In the genomic region with DNA sequence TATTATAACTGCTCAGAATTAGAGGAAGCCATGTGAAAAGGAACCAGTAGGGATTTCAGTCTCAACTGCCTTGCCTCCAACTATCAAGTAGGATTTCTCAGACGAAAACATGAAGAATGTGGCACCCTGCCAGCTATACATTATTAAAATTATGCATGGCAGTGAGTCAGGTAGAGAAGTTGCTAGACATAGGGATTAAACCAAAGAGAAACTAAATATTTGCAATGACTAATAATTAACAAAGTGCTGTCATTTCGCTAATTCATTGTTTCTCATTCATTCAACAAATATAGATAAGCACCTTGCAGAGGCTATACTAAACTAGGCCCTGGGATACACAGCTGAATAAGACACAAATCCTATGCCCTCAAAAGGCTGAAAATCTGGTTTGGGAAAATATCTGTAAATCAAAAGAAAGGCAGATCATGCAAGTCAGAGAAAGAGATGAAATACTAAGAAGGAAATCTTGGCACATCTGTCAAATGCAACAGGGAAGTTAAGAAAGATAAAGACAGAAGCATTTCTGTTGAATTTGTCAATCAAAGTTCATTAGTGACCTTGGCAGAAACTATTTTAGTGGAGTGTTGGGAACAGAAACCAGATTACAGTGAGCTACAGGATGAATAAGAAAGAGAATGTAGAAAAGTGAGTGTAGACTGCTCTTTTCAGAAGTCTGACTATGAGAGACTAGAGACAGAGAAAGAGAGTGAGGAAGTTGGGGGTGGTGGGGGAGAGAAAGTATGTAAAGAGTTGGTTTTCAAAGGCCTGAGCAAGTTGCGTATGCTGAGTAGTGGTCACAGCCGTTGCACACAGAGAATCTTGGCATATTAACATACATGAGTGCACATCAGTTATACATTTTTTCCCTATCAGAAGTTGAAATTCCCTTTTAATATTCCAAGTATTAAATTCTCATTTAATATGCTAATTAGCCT, we compare ENCODE assay signal across 19 cellular contexts. TPM values are rescaled to one million over a fixed set of nuclear protein-coding genes. Genes with fewer than 3 reads are reported as not detected.
DNase-seq lines count a peak whose midpoint lies in the region; ATAC-seq and TF ChIP-seq lines count a peak whose summit lies in the region.
"Had no signal": no experiment of that assay in that cellular context is flagged by ENCODE, and none has a peak within 500 bp of the region (broad histone marks: within the 10 kb centered on the region; RNA-seq: fewer than 3 reads in every experiment).

No MANE protein-coding gene starts in this region.

- no peak overlapping the region for H3K27ac ChIP-seq in RWPE2 (ENCODE audit: poor library complexity, severe bottlenecking)
- H3K27ac ChIP-seq in mesendoderm (ENCODE audit: low read depth, low read length), result peak overlapping the region; percentile 8
- H3K27ac ChIP-seq: C4-2B, right lobe of liver had no signal

- no peaks in the 10 kb centered on the region for H3K9me3 ChIP-seq in Caco-2
- no peaks in the 10 kb centered on the region for H3K9me3 ChIP-seq in RWPE2 (ENCODE audit: severe bottlenecking)
- H3K9me3 ChIP-seq: right lobe of liver had no signal

- no peak overlapping the region for H3K4me3 ChIP-seq in Caco-2 (ENCODE audit: low read depth, low read length)
- no peak overlapping the region for H3K4me3 ChIP-seq in RWPE2 (ENCODE audit: severe bottlenecking)
- no peak overlapping the region for H3K4me3 ChIP-seq in mesendoderm (ENCODE audit: low read length)
- H3K4me3 ChIP-seq: right lobe of liver had no signal

- no peak for TF ChIP-seq CTCF in Caco-2 (IDR thresholded peaks at IDR 0.05; ENCODE audit: insufficient read depth in 1 of 2, low read depth in 1 of 2, low read length in 1 of 2, severe bottlenecking in 1 of 2, unreplicated experiment in 1 of 2)
- no peak for TF ChIP-seq CTCF in GM20000 (IDR thresholded peaks at IDR 0.05; ENCODE audit: extremely low read depth, missing control alignments)
- no peak for TF ChIP-seq CTCF in RWPE2 (IDR thresholded peaks at IDR 0.05; ENCODE audit: poor library complexity, severe bottlenecking)

- no peak overlapping the region for H4K8ac ChIP-seq in mesendoderm (ENCODE audit: low read depth, low read length)

- intact Hi-C loops in Caco-2 (cut with micrococcal nuclease; ENCODE audit: unreplicated experiment), result no loop called here
- intact Hi-C loops in left colon (cut with DNase I, micrococcal nuclease), result no loop called here

- H3K9ac ChIP-seq in mesendoderm (ENCODE audit: low read length), result no peak overlapping the region

- POLR2A ChIA-PET in Caco-2 (lab: Charles Lee), result no interaction called here

- peaks cover 8% of the 10 kb centered on the region; the same call in 1 of the 2 replicates for H3K4me1 ChIP-seq in Caco-2
- peaks cover 6% of the 10 kb centered on the region for H3K4me1 ChIP-seq in RWPE2 (ENCODE audit: insufficient read depth, poor library complexity, severe bottlenecking)
- H3K4me1 ChIP-seq in mesendoderm (ENCODE audit: control insufficient read depth, low read depth, low read length), result peaks cover 2% of the 10 kb centered on the region

- H3K9me3 Mint-ChIP-seq in Caco-2 (ENCODE audit: unreplicated experiment), result no peaks in the 10 kb centered on the region
- H3K9me3 Mint-ChIP-seq: activated T-cell treated with anti-CD3 and anti-CD28 coated beads, Interleukin-2, amount 50 U/mL, for 4 hours; effector memory CD8-positive, alpha-beta T cell; memory B cell; neural crest cell; T-helper 2 cell treated with Interferon-gamma antibody and Interleukin-4, amounts not matched to agents 5 μg/mL and 100 μg/mL, for 36 hours had no signal

- ATAC-seq in RWPE2 (ENCODE audit: low read depth) (peak; percentile 64), left colon (no peak), GM21619 (IDR thresholded peaks at IDR 0.05; ENCODE audit: unreplicated experiment) (no peak)
- ATAC-seq: effector memory CD8-positive, alpha-beta T cell; HCT116 had no signal

- no peak overlapping the region for H3K4me3 Mint-ChIP-seq in Caco-2 (ENCODE audit: unreplicated experiment)
- H3K4me3 Mint-ChIP-seq: activated T-cell treated with anti-CD3 and anti-CD28 coated beads, Interleukin-2, amount 50 U/mL, for 4 hours; effector memory CD8-positive, alpha-beta T cell; memory B cell; neural crest cell; T-helper 2 cell treated with Interferon-gamma antibody and Interleukin-4, amounts not matched to agents 5 μg/mL and 100 μg/mL, for 36 hours had no signal

- H3K56ac ChIP-seq in mesendoderm (ENCODE audit: low read length), result no peak overlapping the region

- no peaks in the 10 kb centered on the region for H3K27me3 Mint-ChIP-seq in Caco-2 (ENCODE audit: insufficient read depth, unreplicated experiment)

- H3K79me1 ChIP-seq in mesendoderm (ENCODE audit: low read length), result no peaks in the 10 kb centered on the region

- H2BK5ac ChIP-seq in mesendoderm (ENCODE audit: low read length), result no peak overlapping the region

- no peaks in the 10 kb centered on the region for H3K36me3 Mint-ChIP-seq in Caco-2 (ENCODE audit: insufficient read depth, unreplicated experiment)
- H3K36me3 Mint-ChIP-seq: memory B cell had no signal

- H3K18ac ChIP-seq in mesendoderm (ENCODE audit: low read length), result no peak overlapping the region

- peaks cover 8% of the 10 kb centered on the region for H3K4me1 Mint-ChIP-seq in Caco-2 (ENCODE audit: low read depth, unreplicated experiment)
- H3K4me1 Mint-ChIP-seq: neural crest cell had no signal

- no peak overlapping the region for H3K4ac ChIP-seq in mesendoderm (ENCODE audit: low read depth, low read length)

- no peak overlapping the region for H2BK15ac ChIP-seq in mesendoderm (replicated peaks; ENCODE audit: low read depth)

- no CpG with 5 or more reads among the region's 4 CpGs for WGBS in mesendoderm (ENCODE audit: extremely low coverage, insufficient coverage, low lambda C conversion rate)

- CTCF ChIA-PET in Caco-2 (lab: Charles Lee), result no interaction called here

- H3K27ac Mint-ChIP-seq in Caco-2 (ENCODE audit: unreplicated experiment), result peak overlapping the region; percentile 2
- H3K27ac Mint-ChIP-seq: effector memory CD8-positive, alpha-beta T cell; memory B cell; T-helper 2 cell treated with Interferon-gamma antibody and Interleukin-4, amounts not matched to agents 5 μg/mL and 100 μg/mL, for 36 hours had no signal

- H4K5ac ChIP-seq in mesendoderm (ENCODE audit: low read length), result no peak overlapping the region

- H3K23ac ChIP-seq in mesendoderm (ENCODE audit: low read length), result no peak overlapping the region

- DNase-seq in Caco-2 (no peak), GM20000 (ENCODE audit: low spot score) (peak; percentile 22), RWPE2 (ENCODE audit: low spot score) (no peak), mesendoderm (peak; percentile 20), left colon (no peak), NCI-H524 treated with DMSO at 0.1 percent for 48 hours (lab: John Stamatoyannopoulos, UW) (no peak)
- DNase-seq: activated T-cell treated with anti-CD3 and anti-CD28 coated beads, Interleukin-2, amount 50 U/mL, for 4 hours; effector memory CD8-positive, alpha-beta T cell; foreskin melanocyte; NCI-H1092; NK-92 treated with Interleukin-12 subunit alpha and Interleukin-12 subunit beta, amount 100 ng/mL, for 24 hours; right lobe of liver; stimulated activated CD4-positive, alpha-beta T cell treated with anti-CD3 and anti-CD28 coated beads, Interleukin-2, amount 100 ng/mL, for 24 hours had no signal

- H3K4me2 ChIP-seq in mesendoderm (ENCODE audit: low read length), result no peak overlapping the region

- no peak overlapping the region for H2AK5ac ChIP-seq in mesendoderm (ENCODE audit: low read length)

- H3K27me3 ChIP-seq in Caco-2 (replicated peaks; ENCODE audit: control insufficient read depth, insufficient read depth, low read length) (no peaks in the 10 kb centered on the region), RWPE2 (ENCODE audit: insufficient read depth, poor library complexity, severe bottlenecking) (no peaks in the 10 kb centered on the region), mesendoderm (ENCODE audit: insufficient read depth, low read length, poor library complexity) (no peaks in the 10 kb centered on the region)
- H3K27me3 ChIP-seq: right lobe of liver had no signal

- H3K36me3 ChIP-seq in Caco-2 (ENCODE audit: control insufficient read depth, insufficient read depth, low read length) (no peaks in the 10 kb centered on the region), RWPE2 (ENCODE audit: low read depth) (no peaks in the 10 kb centered on the region), mesendoderm (ENCODE audit: control insufficient read depth, insufficient read depth, low read length) (no peaks in the 10 kb centered on the region)
- H3K36me3 ChIP-seq: right lobe of liver had no signal

- H3K79me2 ChIP-seq in mesendoderm (ENCODE audit: control insufficient read depth, insufficient read depth, low read length), result no peaks in the 10 kb centered on the region

- H2BK120ac ChIP-seq in mesendoderm (ENCODE audit: low read depth, low read length), result no peak overlapping the region

- BruUV-seq in Caco-2 (replicated peaks; lab: Mats Ljungman, UMichigan), result no TSS peak

RNA-seq across cellular contexts. Expression of a gene that starts 14.7 kb away (rescaled TPM):
- total RNA-seq in Caco-2 (2022), result 12.8 and 13.0 TPM in 2 replicates
- 3.8 TPM for polyA plus RNA-seq in mesendoderm (2013, experiment 1 of 2)
- 3.6 TPM for polyA plus RNA-seq in mesendoderm (2013, experiment 2 of 2)
- total RNA-seq in left colon, result 10 to 100 TPM in 1 of 2 donors, 1 to 10 TPM in 1; 8.7 to 10.1 TPM

Comparison
In these comparisons a context has a peak if more than half of its experiments do, and no peak if none do; other contexts are left out.
1. DNase-seq: peak in GM20000 (single experiment) and mesendoderm (single experiment); none in Caco-2 (0 of 2), RWPE2 (single experiment), left colon (0 of 2) and NCI-H524 treated with DMSO at 0.1 percent for 48 hours (single experiment).